ENCODE assay signal across 29 cellular contexts in genomic region chr3:45951946-45952345, GRCh38. TPM values are rescaled to one million over a fixed set of nuclear protein-coding genes. Genes with fewer than 3 reads are reported as not detected.
DNase-seq lines count a peak whose midpoint lies in the region; ATAC-seq and TF ChIP-seq lines count a peak whose summit lies in the region.
"Had no signal": no experiment of that assay in that cellular context is flagged by ENCODE, and none has a peak within 500 bp of the region (broad histone marks: within the 10 kb centered on the region; RNA-seq: fewer than 3 reads in every experiment).

No MANE protein-coding gene starts in this region.

- no peak overlapping the region for H3K4me3 Mint-ChIP-seq in activated CD4-positive, alpha-beta T cell treated with anti-CD3 and anti-CD28 coated beads, Interleukin-2, amount 10 ng/mL, durations not matched to agents 24 days and 14 days
- H3K4me3 Mint-ChIP-seq in CD4-positive, alpha-beta T cell, result no peak overlapping the region
- H3K4me3 Mint-ChIP-seq in activated T-helper 1 cell treated with anti-CD3 and anti-CD28 coated beads, Interleukin-12 subunit alpha, Interleukin-12 subunit beta, Interleukin-2, Interleukin-4 antibody, amounts not matched to agents 30 ng/mL and 10 ng/mL and 1 ng/mL, durations not matched to agents 14 hours and 24 hours and 36 hours, result peak overlapping the region; percentile 15
- H3K4me3 Mint-ChIP-seq in neural progenitor cell (no peak overlapping the region), progenitor cell of endocrine pancreas (ENCODE audit: low read depth) (no peak overlapping the region)
- H3K4me3 Mint-ChIP-seq: IgD-negative memory B cell; nephron progenitor cell; stimulated activated memory B cell treated with anti-CD40 and anti-IgM and Interleukin-4, amounts not matched to agents 10 μg/mL and 1 μg/mL and 100 μg/mL, for 72 hours had no signal

- H3K79me2 ChIP-seq in neural progenitor cell (ENCODE audit: low read depth), result no peaks in the 10 kb centered on the region

- no peak for ATAC-seq in CD4-positive, alpha-beta T cell (ENCODE audit: poor library complexity)
- ATAC-seq: body of pancreas; lower lobe of right lung; stimulated activated memory B cell treated with anti-CD40 and anti-IgM and Interleukin-4, amounts not matched to agents 10 μg/mL and 1 μg/mL and 100 μg/mL, for 72 hours had no signal

- TF ChIP-seq CTCF in CD4-positive, alpha-beta T cell (IDR thresholded peaks at IDR 0.05), result no peak
- TF ChIP-seq CTCF in neural progenitor cell (IDR thresholded peaks at IDR 0.05) (no peak), progenitor cell of endocrine pancreas (IDR thresholded peaks at IDR 0.05; ENCODE audit: unreplicated experiment) (no peak)

- no peaks in the 10 kb centered on the region for H3K9me3 ChIP-seq in CD4-positive, alpha-beta T cell (ENCODE audit: control insufficient read depth, low read length)
- no peaks in the 10 kb centered on the region for H3K9me3 ChIP-seq in neural progenitor cell (ENCODE audit: low read depth)
- H3K9me3 ChIP-seq: body of pancreas, HAP-1, heart left ventricle, lower lobe of right lung, ovary had no signal

- H3K36me3 Mint-ChIP-seq in activated CD4-positive, alpha-beta T cell treated with anti-CD3 and anti-CD28 coated beads, Interleukin-2, amount 10 ng/mL, durations not matched to agents 24 days and 14 days (ENCODE audit: low read depth), result peaks cover 83% of the 10 kb centered on the region
- H3K36me3 Mint-ChIP-seq in CD4-positive, alpha-beta T cell (ENCODE audit: low read depth), result peaks cover 97% of the 10 kb centered on the region
- peaks cover 79% of the 10 kb centered on the region for H3K36me3 Mint-ChIP-seq in activated T-helper 1 cell treated with anti-CD3 and anti-CD28 coated beads, Interleukin-12 subunit alpha, Interleukin-12 subunit beta, Interleukin-2, Interleukin-4 antibody, amounts not matched to agents 30 ng/mL and 10 ng/mL and 1 ng/mL, durations not matched to agents 14 hours and 24 hours and 36 hours (ENCODE audit: low read depth)
- H3K36me3 Mint-ChIP-seq in neural progenitor cell (peaks cover 25% of the 10 kb centered on the region), progenitor cell of endocrine pancreas (ENCODE audit: insufficient read depth) (peaks cover 8% of the 10 kb centered on the region)

- no peak overlapping the region for H3K4me2 ChIP-seq in neural progenitor cell

- H3K27me3 ChIP-seq in CD4-positive, alpha-beta T cell (ENCODE audit: control insufficient read depth, insufficient read depth, low read length), result no peaks in the 10 kb centered on the region
- H3K27me3 ChIP-seq in neural progenitor cell, result no peaks in the 10 kb centered on the region
- H3K27me3 ChIP-seq: body of pancreas, heart left ventricle, ovary had no signal

- H3F3A ChIP-seq in neural progenitor cell (ENCODE audit: low read depth), result no peaks in the 10 kb centered on the region

- H3K4me1 Mint-ChIP-seq in activated CD4-positive, alpha-beta T cell treated with anti-CD3 and anti-CD28 coated beads, Interleukin-2, amount 10 ng/mL, durations not matched to agents 24 days and 14 days, result peaks cover 67% of the 10 kb centered on the region
- peaks cover 50% of the 10 kb centered on the region for H3K4me1 Mint-ChIP-seq in CD4-positive, alpha-beta T cell (ENCODE audit: low read depth)
- peaks cover 84% of the 10 kb centered on the region for H3K4me1 Mint-ChIP-seq in activated T-helper 1 cell treated with anti-CD3 and anti-CD28 coated beads, Interleukin-12 subunit alpha, Interleukin-12 subunit beta, Interleukin-2, Interleukin-4 antibody, amounts not matched to agents 30 ng/mL and 10 ng/mL and 1 ng/mL, durations not matched to agents 14 hours and 24 hours and 36 hours (ENCODE audit: low read depth)
- H3K4me1 Mint-ChIP-seq in neural progenitor cell (no peaks in the 10 kb centered on the region), progenitor cell of endocrine pancreas (ENCODE audit: low read depth) (no peaks in the 10 kb centered on the region)
- H3K4me1 Mint-ChIP-seq: IgD-negative memory B cell; nephron progenitor cell; stimulated activated memory B cell treated with anti-CD40 and anti-IgM and Interleukin-4, amounts not matched to agents 10 μg/mL and 1 μg/mL and 100 μg/mL, for 72 hours had no signal

- CTCF ChIA-PET in CD4-positive, alpha-beta T cell (lab: Charles Lee), result interaction anchor here (2.6 kb wide), 1 partner anchor 127 kb away, joined by 8 read pairs; no protein-coding TSS in a partner anchor

- no peaks in the 10 kb centered on the region for H3K4me1 ChIP-seq in neural progenitor cell
- H3K4me1 ChIP-seq: body of pancreas, HAP-1, lower lobe of right lung had no signal

- no peaks in the 10 kb centered on the region for H4K20me1 ChIP-seq in neural progenitor cell (ENCODE audit: low read depth)

- POLR2A ChIA-PET in CD4-positive, alpha-beta T cell (lab: Charles Lee), result interaction anchor here (1.1 kb wide), 1 partner anchor 116 kb away, joined by 3 read pairs; no protein-coding TSS in a partner anchor

- H2AFZ ChIP-seq in neural progenitor cell (replicated peaks), result no peak overlapping the region

- no peak overlapping the region for H3K27ac ChIP-seq in CD4-positive, alpha-beta T cell (ENCODE audit: low read depth, low read length)
- peak overlapping the region in 13 of 21 experiments; percentile 33 to 88 (median 68) for H3K27ac ChIP-seq in skin epidermis
- H3K27ac ChIP-seq in neural progenitor cell, result no peak overlapping the region
- no peak overlapping the region for H3K27ac ChIP-seq in caudate nucleus (ENCODE audit: low read depth, low read length)
- H3K27ac ChIP-seq: body of pancreas, ovary, SK-N-MC, VCaP had no signal

- intact Hi-C loops in activated CD4-positive, alpha-beta T cell treated with anti-CD3 and anti-CD28 coated beads, Interleukin-2, amount 10 ng/mL, durations not matched to agents 24 days and 14 days (cut with micrococcal nuclease), result loop anchor here (2.0 kb wide), 1 partner anchor 41 kb away; no protein-coding TSS in a partner anchor
- intact Hi-C loops in CD4-positive, alpha-beta T cell (cut with DNase I, micrococcal nuclease), result loop anchor here in 1 of 2 experiments (5.0 kb wide), 1 partner anchor 40 kb away; no protein-coding TSS in a partner anchor
- intact Hi-C loops in activated T-helper 1 cell treated with anti-CD3 and anti-CD28 coated beads, Interleukin-12 subunit alpha, Interleukin-12 subunit beta, Interleukin-2, Interleukin-4 antibody, amounts not matched to agents 30 ng/mL and 10 ng/mL and 1 ng/mL, durations not matched to agents 14 hours and 24 hours and 36 hours (cut with micrococcal nuclease), result no loop called here

- no peak for DNase-seq in activated CD4-positive, alpha-beta T cell treated with anti-CD3 and anti-CD28 coated beads, Interleukin-2, amount 10 ng/mL, durations not matched to agents 24 days and 14 days
- no peak for DNase-seq in activated CD4-positive, alpha-beta T cell treated with anti-CD3 and anti-CD28 coated beads, Interleukin-2, amount 50 U/mL, for 4 hours
- no peak for DNase-seq in CD4-positive, alpha-beta T cell
- DNase-seq in activated T-helper 1 cell treated with anti-CD3 and anti-CD28 coated beads, Interleukin-12 subunit alpha, Interleukin-12 subunit beta, Interleukin-2, Interleukin-4 antibody, amounts not matched to agents 30 ng/mL and 10 ng/mL and 1 ng/mL, durations not matched to agents 14 hours and 24 hours and 36 hours (ENCODE audit: low spot score), result no peak
- no peak for DNase-seq in neural progenitor cell (ENCODE audit: low spot score)
- DNase-seq in progenitor cell of endocrine pancreas (ENCODE audit: low spot score, unreplicated experiment), result no peak
- no peak for DNase-seq in caudate nucleus (lab: John Stamatoyannopoulos, UW)
- DNase-seq: activated CD4-positive, alpha-beta T cell treated with anti-CD3 and anti-CD28 coated beads for 4 hours; activated gamma-delta T cell; body of pancreas; DMS153; heart left ventricle; kidney glomerular epithelial cell; lower lobe of right lung; NCI-H446; NCI-H82; nephron progenitor cell; ovary; RPMI8226; stimulated activated CD4-positive, alpha-beta T cell treated with anti-CD3 and anti-CD28 coated beads, Interleukin-4, amount 100 ng/mL, for 24 hours; T-helper 9 cell had no signal

- H3K9me3 Mint-ChIP-seq in activated CD4-positive, alpha-beta T cell treated with anti-CD3 and anti-CD28 coated beads, Interleukin-2, amount 10 ng/mL, durations not matched to agents 24 days and 14 days, result no peaks in the 10 kb centered on the region
- no peaks in the 10 kb centered on the region for H3K9me3 Mint-ChIP-seq in CD4-positive, alpha-beta T cell
- no peaks in the 10 kb centered on the region for H3K9me3 Mint-ChIP-seq in activated T-helper 1 cell treated with anti-CD3 and anti-CD28 coated beads, Interleukin-12 subunit alpha, Interleukin-12 subunit beta, Interleukin-2, Interleukin-4 antibody, amounts not matched to agents 30 ng/mL and 10 ng/mL and 1 ng/mL, durations not matched to agents 14 hours and 24 hours and 36 hours
- H3K9me3 Mint-ChIP-seq in neural progenitor cell (no peaks in the 10 kb centered on the region), progenitor cell of endocrine pancreas (ENCODE audit: low read depth) (no peaks in the 10 kb centered on the region)
- H3K9me3 Mint-ChIP-seq: IgD-negative memory B cell; nephron progenitor cell; stimulated activated memory B cell treated with anti-CD40 and anti-IgM and Interleukin-4, amounts not matched to agents 10 μg/mL and 1 μg/mL and 100 μg/mL, for 72 hours had no signal

- H3K9ac ChIP-seq in neural progenitor cell, result no peak overlapping the region

- H3K4me3 ChIP-seq in skin epidermis (no peak overlapping the region), neural progenitor cell (no peak overlapping the region)
- H3K4me3 ChIP-seq: body of pancreas, HAP-1, heart left ventricle, lower lobe of right lung, ovary, SK-N-MC had no signal

- peak overlapping the region; percentile 87 for H3K27ac Mint-ChIP-seq in activated CD4-positive, alpha-beta T cell treated with anti-CD3 and anti-CD28 coated beads, Interleukin-2, amount 10 ng/mL, durations not matched to agents 24 days and 14 days
- H3K27ac Mint-ChIP-seq in CD4-positive, alpha-beta T cell, result peak overlapping the region; percentile 80
- H3K27ac Mint-ChIP-seq in activated T-helper 1 cell treated with anti-CD3 and anti-CD28 coated beads, Interleukin-12 subunit alpha, Interleukin-12 subunit beta, Interleukin-2, Interleukin-4 antibody, amounts not matched to agents 30 ng/mL and 10 ng/mL and 1 ng/mL, durations not matched to agents 14 hours and 24 hours and 36 hours, result peak overlapping the region; percentile 24
- no peak overlapping the region for H3K27ac Mint-ChIP-seq in neural progenitor cell
- H3K27ac Mint-ChIP-seq in progenitor cell of endocrine pancreas, result no peak overlapping the region
- H3K27ac Mint-ChIP-seq: IgD-negative memory B cell; nephron progenitor cell; stimulated activated memory B cell treated with anti-CD40 and anti-IgM and Interleukin-4, amounts not matched to agents 10 μg/mL and 1 μg/mL and 100 μg/mL, for 72 hours had no signal

- H3K27me3 Mint-ChIP-seq in activated CD4-positive, alpha-beta T cell treated with anti-CD3 and anti-CD28 coated beads, Interleukin-2, amount 10 ng/mL, durations not matched to agents 24 days and 14 days, result no peaks in the 10 kb centered on the region
- H3K27me3 Mint-ChIP-seq in CD4-positive, alpha-beta T cell, result no peaks in the 10 kb centered on the region
- no peaks in the 10 kb centered on the region for H3K27me3 Mint-ChIP-seq in activated T-helper 1 cell treated with anti-CD3 and anti-CD28 coated beads, Interleukin-12 subunit alpha, Interleukin-12 subunit beta, Interleukin-2, Interleukin-4 antibody, amounts not matched to agents 30 ng/mL and 10 ng/mL and 1 ng/mL, durations not matched to agents 14 hours and 24 hours and 36 hours (ENCODE audit: insufficient read depth)
- H3K27me3 Mint-ChIP-seq in neural progenitor cell (ENCODE audit: insufficient read depth, low read depth) (peaks cover 2% of the 10 kb centered on the region), progenitor cell of endocrine pancreas (no peaks in the 10 kb centered on the region)
- H3K27me3 Mint-ChIP-seq: IgD-negative memory B cell; stimulated activated memory B cell treated with anti-CD40 and anti-IgM and Interleukin-4, amounts not matched to agents 10 μg/mL and 1 μg/mL and 100 μg/mL, for 72 hours had no signal

- H3K36me3 ChIP-seq in neural progenitor cell, result peaks cover 3% of the 10 kb centered on the region
- H3K36me3 ChIP-seq: ovary had no signal

RNA-seq across cellular contexts. Expression of gene CXCR6, which starts 8.7 kb away (rescaled TPM):
- 15.2 TPM in 2 replicates for total RNA-seq in activated CD4-positive, alpha-beta T cell treated with anti-CD3 and anti-CD28 coated beads, Interleukin-2, amount 10 ng/mL, durations not matched to agents 24 days and 14 days
- 1 to 10 TPM; 1.7 to 2.0 TPM for total RNA-seq in CD4-positive, alpha-beta T cell
- total RNA-seq in activated T-helper 1 cell treated with anti-CD3 and anti-CD28 coated beads, Interleukin-12 subunit alpha, Interleukin-12 subunit beta, Interleukin-2, Interleukin-4 antibody, amounts not matched to agents 30 ng/mL and 10 ng/mL and 1 ng/mL, durations not matched to agents 14 hours and 24 hours and 36 hours, result 27.2 and 27.9 TPM in 2 replicates
- total RNA-seq in neural progenitor cell (ENCODE audit: low replicate concordance), result not detected in 2 replicates
- not detected in 2 replicates for total RNA-seq in progenitor cell of endocrine pancreas
- total RNA-seq: A172, epithelial cell of proximal tubule had no signal

RNA-seq across cellular contexts. Expression of gene FYCO1, which starts 43.7 kb away (rescaled TPM):
- total RNA-seq in activated CD4-positive, alpha-beta T cell treated with anti-CD3 and anti-CD28 coated beads, Interleukin-2, amount 10 ng/mL, durations not matched to agents 24 days and 14 days, result 16.5 and 16.8 TPM in 2 replicates
- 10 to 100 TPM; 17.4 to 20.1 TPM for total RNA-seq in CD4-positive, alpha-beta T cell
- total RNA-seq in activated T-helper 1 cell treated with anti-CD3 and anti-CD28 coated beads, Interleukin-12 subunit alpha, Interleukin-12 subunit beta, Interleukin-2, Interleukin-4 antibody, amounts not matched to agents 30 ng/mL and 10 ng/mL and 1 ng/mL, durations not matched to agents 14 hours and 24 hours and 36 hours, result 16.1 and 16.3 TPM in 2 replicates
- total RNA-seq in neural progenitor cell (ENCODE audit: low replicate concordance), result 6.8 and 11.4 TPM in 2 replicates
- total RNA-seq in progenitor cell of endocrine pancreas, result 17.0 and 18.0 TPM in 2 replicates

Comparison
In these comparisons a context has a peak if more than half of its experiments do, and no peak if none do; other contexts are left out.
1. H3K27ac Mint-ChIP-seq: peak in activated CD4-positive, alpha-beta T cell treated with anti-CD3 and anti-CD28 coated beads, Interleukin-2, amount 10 ng/mL, durations not matched to agents 24 days and 14 days (single experiment), CD4-positive, alpha-beta T cell (single experiment) and activated T-helper 1 cell treated with anti-CD3 and anti-CD28 coated beads, Interleukin-12 subunit alpha, Interleukin-12 subunit beta, Interleukin-2, Interleukin-4 antibody, amounts not matched to agents 30 ng/mL and 10 ng/mL and 1 ng/mL, durations not matched to agents 14 hours and 24 hours and 36 hours (single experiment); none in neural progenitor cell (single experiment) and progenitor cell of endocrine pancreas (single experiment).
2. H3K27ac ChIP-seq: peak in skin epidermis (13 of 21); none in CD4-positive, alpha-beta T cell (single experiment), neural progenitor cell (single experiment) and caudate nucleus (single experiment).